In the genomic region with DNA sequence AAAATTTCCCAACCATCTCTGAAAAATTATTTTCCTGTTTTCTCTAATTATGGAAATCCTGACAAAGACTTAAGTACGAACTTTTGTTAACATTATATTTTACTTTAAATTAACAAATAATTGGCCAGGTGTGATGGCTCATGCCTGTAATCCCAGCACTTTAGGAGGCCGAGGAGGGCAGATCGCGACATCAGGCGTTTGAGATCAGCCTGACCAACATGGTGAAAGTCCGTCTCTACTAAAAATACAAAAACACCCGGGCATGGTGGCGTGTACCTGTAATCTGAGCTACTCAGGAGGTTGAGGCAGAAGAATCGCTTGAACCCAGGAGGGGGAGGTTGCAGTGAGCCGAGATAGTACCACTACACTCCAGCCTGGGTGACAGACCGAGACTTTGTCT, we compare ENCODE assay signal across 33 cellular contexts. TPM values are rescaled to one million over a fixed set of nuclear protein-coding genes. Genes with fewer than 3 reads are reported as not detected.
"Had no signal": no experiment of that assay in that cellular context is flagged by ENCODE, and none has a peak within 500 bp of the region (broad histone marks: within the 10 kb centered on the region; RNA-seq: fewer than 3 reads in every experiment).

No MANE protein-coding gene starts in this region.

- DNase-seq: activated effector memory CD4-positive, alpha-beta T cell treated with anti-CD3 and anti-CD28 coated beads, Interleukin-2, amount 50 U/mL, for 16 hours; activated effector memory CD4-positive, alpha-beta T cell treated with Interleukin-2 at 50 U/mL for 16 hours; activated gamma-delta T cell; activated gamma-delta T cell treated with Interleukin-2 at 50 U/mL for 16 hours; activated naive CD4-positive, alpha-beta T cell; activated naive CD4-positive, alpha-beta T cell treated with anti-CD3 and anti-CD28 coated beads for 36 hours; activated naive CD4-positive, alpha-beta T cell treated with anti-CD3 and anti-CD28 coated beads, Interleukin-2, amount 10 ng/mL, durations not matched to agents 7 days and 5 days; activated naive CD4-positive, alpha-beta T cell treated with anti-CD3 and anti-CD28 coated beads, Interleukin-2, amount 50 U/mL, for 16 hours; activated naive CD4-positive, alpha-beta T cell treated with Interleukin-2 at 50 U/mL for 16 hours; activated naive CD8-positive, alpha-beta T cell treated with anti-CD3 and anti-CD28 coated beads for 36 hours; activated naive CD8-positive, alpha-beta T cell treated with anti-CD3 and anti-CD28 coated beads, Interleukin-2, amount 10 ng/mL, durations not matched to agents 7 days and 5 days; activated naive CD8-positive, alpha-beta T cell treated with anti-CD3 and anti-CD28 coated beads, Interleukin-2, amount 50 U/mL, for 24 hours; activated T-cell treated with anti-CD3 and anti-CD28 coated beads, Interleukin-2, amount 50 U/mL, for 1 hour; activated T-cell treated with anti-CD3 and anti-CD28 coated beads, Interleukin-2, amount 50 U/mL, for 24 hours; activated T-cell treated with anti-CD3 and anti-CD28 coated beads, Interleukin-2, amount 50 U/mL, for 4 hours; activated T-cell treated with anti-CD3 and anti-CD28 coated beads, Interleukin-2, amount 50 U/mL, for 48 hours; activated T-cell treated with anti-CD3 and anti-CD28 coated beads, Interleukin-2, amount 50 U/mL, for 72 hours; adrenal gland; amniotic stem cell; amygdala; anterior cingulate cortex; aorta; body of pancreas; brain microvascular endothelial cell; caudate nucleus; central memory CD4-positive, alpha-beta T cell; cerebellar nuclear complex had no signal

RNA-seq across cellular contexts. Expression of a gene that starts 32.2 kb away (rescaled TPM):
- total RNA-seq: activated naive CD4-positive, alpha-beta T cell treated with anti-CD3 and anti-CD28 coated beads for 36 hours; activated naive CD4-positive, alpha-beta T cell treated with anti-CD3 and anti-CD28 coated beads, Interleukin-2, amount 50 U/mL, for 72 hours; activated naive CD8-positive, alpha-beta T cell treated with anti-CD3 and anti-CD28 coated beads for 36 hours; activated naive CD8-positive, alpha-beta T cell treated with anti-CD3 and anti-CD28 coated beads, Interleukin-2, amount 10 ng/mL, durations not matched to agents 7 days and 5 days; activated T-cell treated with anti-CD3 and anti-CD28 coated beads, Interleukin-2, amount 50 U/mL, for 4 hours; activated T-cell treated with anti-CD3 and anti-CD28 coated beads, Interleukin-2, amount 50 U/mL, for 72 hours; activated T-helper 1 cell treated with anti-CD3 and anti-CD28 coated beads, Interleukin-12 subunit alpha, Interleukin-12 subunit beta, Interleukin-2, Interleukin-4 antibody, amounts not matched to agents 30 ng/mL and 10 ng/mL and 1 ng/mL, durations not matched to agents 14 hours and 24 hours and 36 hours; activated T-helper 17 cell treated with anti-CD3 and anti-CD28 coated beads, Interleukin-2, amount 50 U/mL, for 72 hours; activated T-helper 2 cell treated with anti-CD3 and anti-CD28 coated beads, Interferon-gamma antibody, Interleukin-2, Interleukin-4, amounts not matched to agents 10 μg/mL and 5 μg/mL and 100 μg/mL, durations not matched to agents 14 hours and 24 hours and 36 hours; ascending aorta; bronchial epithelial cell had no signal
